8 cellular contexts compared by ENCODE assay signal in genomic region chr15:65981837-65982696, GRCh38.
DNase-seq lines count a peak whose midpoint lies in the region; ATAC-seq, FAIRE-seq and TF ChIP-seq lines count a peak whose summit lies in the region.

No MANE protein-coding gene starts in this region.

- H3K4me3 ChIP-seq in HEK293 (ENCODE audit: low read depth, low read length): peak overlapping the region; percentile 43
- peak overlapping the region; percentile 37 to 61 (median 59); a peak in 4 of 6 replicates for H3K4me3 ChIP-seq in HepG2 (replicated peaks in 1 of 3; ENCODE audit: insufficient read depth in 1 of 3, low read depth in 2 of 3, low read length in 3 of 3)

- H3K27me3 ChIP-seq in HepG2 (ENCODE audit: control insufficient read depth in 1 of 2, insufficient read depth in 2 of 2, low read length in 2 of 2): peaks cover 6 to 22% of the 10 kb centered on the region in 2 experiments; a peak in 4 of 5 replicates

- H3K9ac ChIP-seq in HepG2 (ENCODE audit: insufficient read depth, low read depth, low read length): no peak overlapping the region

- no peaks in the 10 kb centered on the region for H3K9me3 Mint-ChIP-seq in activated naive CD8-positive, alpha-beta T cell treated with anti-CD3 and anti-CD28 coated beads for 36 hours

- no peak overlapping the region for H3K27ac Mint-ChIP-seq in activated naive CD8-positive, alpha-beta T cell treated with anti-CD3 and anti-CD28 coated beads for 36 hours

- no peak for FAIRE-seq in HepG2 (lab: Jason Lieb, UNC)

- POLR2A ChIA-PET in HEK293 (lab: Yijun Ruan, JAX): interaction anchor here (0.5 to 1.0 kb wide), 3 partner anchors 8 to 353 kb away, joined by 3 to 5 read pairs (median 3); partner anchors contain the start of gene RAB11A
- POLR2A ChIA-PET in HepG2 (lab: Yijun Ruan, JAX): no interaction called here

- in situ Hi-C loops in HepG2 (cut with HindIII; ENCODE audit: extremely low pct_ligation_motif_present, low pct_unique_long_range_greater_than_20kb): no loop called here

- peak; percentile 60 for TF ChIP-seq RAD21 in HepG2 (CRISPR knock-in tag; IDR thresholded peaks at IDR 0.05)

- no TSS peak for BruUV-seq in HepG2 (replicated peaks; lab: Mats Ljungman, UMichigan)

- peak; percentile 97 for ATAC-seq in HepG2
- no peak for ATAC-seq in GM19452 (IDR thresholded peaks at IDR 0.05; ENCODE audit: unreplicated experiment)

- TF ChIP-seq CTCF in HEK293 (tag by site-specific recombination; IDR thresholded peaks at IDR 0.05) (peak; percentile 86), HepG2 (CRISPR knock-in tag; IDR thresholded peaks at IDR 0.05) (peak; percentile 56)

- intact Hi-C loops in HepG2 (cut with micrococcal nuclease; ENCODE audit: unreplicated experiment): no loop called here

- H3K4me1 Mint-ChIP-seq in activated naive CD8-positive, alpha-beta T cell treated with anti-CD3 and anti-CD28 coated beads for 36 hours: no peaks in the 10 kb centered on the region

- WGBS in HepG2 (ENCODE audit: low lambda C conversion rate): 26% methylated on average over 10 of the region's 43 CpGs

- DNase-seq in DMS53 (lab: John Stamatoyannopoulos, UW) (peak; percentile 87), SHP77 treated with DMSO at 0.1 percent for 48 hours (lab: John Stamatoyannopoulos, UW) (peak; percentile 80), HepG2 (ENCODE audit: low spot score) (peak; percentile 18), HCEC 1CT (no peak)
- DNase-seq in activated naive CD8-positive, alpha-beta T cell treated with anti-CD3 and anti-CD28 coated beads for 36 hours: peak; percentile 64
- DNase-seq in stimulated activated CD8-positive, alpha-beta memory T cell treated with anti-CD3 and anti-CD28 coated beads, Interleukin-2, amount 100 ng/mL, for 1 hour (ENCODE audit: low read depth in 2 of 2): peak; percentile 26 to 60

- H3K36me3 ChIP-seq in HEK293 (ENCODE audit: control insufficient read depth in 2 of 2, insufficient read depth in 1 of 2, low read length in 2 of 2): no peaks in the 10 kb centered on the region
- no peaks in the 10 kb centered on the region for H3K36me3 ChIP-seq in HepG2 (replicated peaks in 1 of 2; ENCODE audit: control insufficient read depth in 1 of 2, insufficient read depth in 2 of 2, low read length in 2 of 2)

- TF ChIP-seq POLR2A in HepG2 (IDR thresholded peaks at IDR 0.05; ENCODE audit: insufficient read depth in 1 of 2, low read depth in 2 of 2, low read length in 2 of 2): no peak

- H3K27me3 Mint-ChIP-seq in activated naive CD8-positive, alpha-beta T cell treated with anti-CD3 and anti-CD28 coated beads for 36 hours: peaks cover 40% of the 10 kb centered on the region

- CTCF ChIA-PET in HEK293 (lab: Yijun Ruan, JAX): interaction anchor here (0.5 to 1.6 kb wide), 14 partner anchors 9 to 662 kb away, joined by 3 to 7 read pairs (median 3); no protein-coding TSS in a partner anchor
- CTCF ChIA-PET in HepG2 (lab: Yijun Ruan, JAX; ENCODE audit: low intra/inter-chr PET ratio, low total read pairs): no interaction called here

- H3K79me2 ChIP-seq in HepG2 (ENCODE audit: insufficient read depth, low read length): no peaks in the 10 kb centered on the region

- TF ChIP-seq EP300 in HepG2 (IDR thresholded peaks at IDR 0.05; ENCODE audit: low read depth in 2 of 2, low read length in 2 of 2) (no peak), HepG2 (CRISPR knock-in tag; IDR thresholded peaks at IDR 0.05; ENCODE audit: borderline replicate concordance) (no peak)

- no peak overlapping the region for H3K27ac ChIP-seq in HEK293 (ENCODE audit: extremely low read depth, low read depth, low read length)
- H3K27ac ChIP-seq in HepG2 (ENCODE audit: extremely low read length, insufficient read depth, low read length): no peak overlapping the region

- no peaks in the 10 kb centered on the region for H3K9me3 ChIP-seq in HEK293 (ENCODE audit: control insufficient read depth, insufficient read depth, low read depth, low read length)
- no peaks in the 10 kb centered on the region for H3K9me3 ChIP-seq in HepG2 (ENCODE audit: low read length)

- no peak overlapping the region for H2AFZ ChIP-seq in HepG2 (ENCODE audit: low read length)

- peak overlapping the region; percentile 67 for H3K4me3 Mint-ChIP-seq in activated naive CD8-positive, alpha-beta T cell treated with anti-CD3 and anti-CD28 coated beads for 36 hours

- no peaks in the 10 kb centered on the region for H3K36me3 Mint-ChIP-seq in activated naive CD8-positive, alpha-beta T cell treated with anti-CD3 and anti-CD28 coated beads for 36 hours

- no peaks in the 10 kb centered on the region for H4K20me1 ChIP-seq in HepG2 (ENCODE audit: insufficient read depth, low read length)

- peak overlapping the region; percentile 72 for H3K4me2 ChIP-seq in HepG2 (ENCODE audit: low read depth, low read length)

- H3K4me1 ChIP-seq in HEK293 (ENCODE audit: control insufficient read depth, insufficient read depth, low read length) (peaks cover 6% of the 10 kb centered on the region), HepG2 (ENCODE audit: insufficient read depth, low read length) (no peaks in the 10 kb centered on the region)

TF ChIP-seq in HEK293, 187 proteins besides CTCF, POLR2A, EP300 and RAD21 (continues in another document):
- no peak for TF ChIP-seq ZNF214 (tag by site-specific recombination; IDR thresholded peaks at IDR 0.05; ENCODE audit: borderline replicate concordance)
- TF ChIP-seq ZBTB8A (tag by site-specific recombination; IDR thresholded peaks at IDR 0.05): peak; percentile 89
- 0 out of 2 replicates have a peak, but pooled peaks have one; percentile 15 for TF ChIP-seq ZNF792 (tag by site-specific recombination; IDR thresholded peaks at IDR 0.05)
- TF ChIP-seq ZNF280D (tag by site-specific recombination; IDR thresholded peaks at IDR 0.05): no peak
- TF ChIP-seq ZNF561 (tag by site-specific recombination; IDR thresholded peaks at IDR 0.05; ENCODE audit: borderline replicate concordance): no peak; the same call in 1 of the 2 replicates

TF ChIP-seq in HepG2, 621 proteins besides CTCF, POLR2A, EP300 and RAD21 (continues in another document):
- TF ChIP-seq KMT2A (CRISPR knock-in tag; IDR thresholded peaks at IDR 0.05) (no peak), HNRNPK (IDR thresholded peaks at IDR 0.05; ENCODE audit: low read depth, low read length, poor library complexity, severe bottlenecking) (peak; percentile 27), RFX1 (IDR thresholded peaks at IDR 0.05) (no peak), ZNF777 (CRISPR knock-in tag; IDR thresholded peaks at IDR 0.05) (peak; percentile 71), FOSL2 (CRISPR knock-in tag; IDR thresholded peaks at IDR 0.05) (peak; percentile 67)
- TF ChIP-seq, protein P1, sequence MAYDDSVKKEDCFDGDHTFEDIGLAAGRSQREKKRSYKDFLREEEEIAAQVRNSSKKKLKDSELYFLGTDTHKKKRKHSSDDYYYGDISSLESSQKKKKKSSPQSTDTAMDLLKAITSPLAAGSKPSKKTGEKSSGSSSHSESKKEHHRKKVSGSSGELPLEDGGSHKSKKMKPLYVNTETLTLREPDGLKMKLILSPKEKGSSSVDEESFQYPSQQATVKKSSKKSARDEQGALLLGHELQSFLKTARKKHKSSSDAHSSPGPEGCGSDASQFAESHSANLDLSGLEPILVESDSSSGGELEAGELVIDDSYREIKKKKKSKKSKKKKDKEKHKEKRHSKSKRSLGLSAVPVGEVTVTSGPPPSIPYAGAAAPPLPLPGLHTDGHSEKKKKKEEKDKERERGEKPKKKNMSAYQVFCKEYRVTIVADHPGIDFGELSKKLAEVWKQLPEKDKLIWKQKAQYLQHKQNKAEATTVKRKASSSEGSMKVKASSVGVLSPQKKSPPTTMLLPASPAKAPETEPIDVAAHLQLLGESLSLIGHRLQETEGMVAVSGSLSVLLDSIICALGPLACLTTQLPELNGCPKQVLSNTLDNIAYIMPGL (CRISPR knock-in tag; IDR thresholded peaks at IDR 0.05; ENCODE audit: borderline replicate concordance in 1 of 2, low read depth in 1 of 2): 0 out of 4 replicates have a peak, but pooled peaks of 1 of the 2 experiments have one; percentile 24
- TF ChIP-seq, protein P2, sequence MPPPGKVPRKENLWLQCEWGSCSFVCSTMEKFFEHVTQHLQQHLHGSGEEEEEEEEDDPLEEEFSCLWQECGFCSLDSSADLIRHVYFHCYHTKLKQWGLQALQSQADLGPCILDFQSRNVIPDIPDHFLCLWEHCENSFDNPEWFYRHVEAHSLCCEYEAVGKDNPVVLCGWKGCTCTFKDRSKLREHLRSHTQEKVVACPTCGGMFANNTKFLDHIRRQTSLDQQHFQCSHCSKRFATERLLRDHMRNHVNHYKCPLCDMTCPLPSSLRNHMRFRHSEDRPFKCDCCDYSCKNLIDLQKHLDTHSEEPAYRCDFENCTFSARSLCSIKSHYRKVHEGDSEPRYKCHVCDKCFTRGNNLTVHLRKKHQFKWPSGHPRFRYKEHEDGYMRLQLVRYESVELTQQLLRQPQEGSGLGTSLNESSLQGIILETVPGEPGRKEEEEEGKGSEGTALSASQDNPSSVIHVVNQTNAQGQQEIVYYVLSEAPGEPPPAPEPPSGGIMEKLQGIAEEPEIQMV (CRISPR knock-in tag; IDR thresholded peaks at IDR 0.05; ENCODE audit: low read depth): no peak
- TF ChIP-seq, protein P3, sequence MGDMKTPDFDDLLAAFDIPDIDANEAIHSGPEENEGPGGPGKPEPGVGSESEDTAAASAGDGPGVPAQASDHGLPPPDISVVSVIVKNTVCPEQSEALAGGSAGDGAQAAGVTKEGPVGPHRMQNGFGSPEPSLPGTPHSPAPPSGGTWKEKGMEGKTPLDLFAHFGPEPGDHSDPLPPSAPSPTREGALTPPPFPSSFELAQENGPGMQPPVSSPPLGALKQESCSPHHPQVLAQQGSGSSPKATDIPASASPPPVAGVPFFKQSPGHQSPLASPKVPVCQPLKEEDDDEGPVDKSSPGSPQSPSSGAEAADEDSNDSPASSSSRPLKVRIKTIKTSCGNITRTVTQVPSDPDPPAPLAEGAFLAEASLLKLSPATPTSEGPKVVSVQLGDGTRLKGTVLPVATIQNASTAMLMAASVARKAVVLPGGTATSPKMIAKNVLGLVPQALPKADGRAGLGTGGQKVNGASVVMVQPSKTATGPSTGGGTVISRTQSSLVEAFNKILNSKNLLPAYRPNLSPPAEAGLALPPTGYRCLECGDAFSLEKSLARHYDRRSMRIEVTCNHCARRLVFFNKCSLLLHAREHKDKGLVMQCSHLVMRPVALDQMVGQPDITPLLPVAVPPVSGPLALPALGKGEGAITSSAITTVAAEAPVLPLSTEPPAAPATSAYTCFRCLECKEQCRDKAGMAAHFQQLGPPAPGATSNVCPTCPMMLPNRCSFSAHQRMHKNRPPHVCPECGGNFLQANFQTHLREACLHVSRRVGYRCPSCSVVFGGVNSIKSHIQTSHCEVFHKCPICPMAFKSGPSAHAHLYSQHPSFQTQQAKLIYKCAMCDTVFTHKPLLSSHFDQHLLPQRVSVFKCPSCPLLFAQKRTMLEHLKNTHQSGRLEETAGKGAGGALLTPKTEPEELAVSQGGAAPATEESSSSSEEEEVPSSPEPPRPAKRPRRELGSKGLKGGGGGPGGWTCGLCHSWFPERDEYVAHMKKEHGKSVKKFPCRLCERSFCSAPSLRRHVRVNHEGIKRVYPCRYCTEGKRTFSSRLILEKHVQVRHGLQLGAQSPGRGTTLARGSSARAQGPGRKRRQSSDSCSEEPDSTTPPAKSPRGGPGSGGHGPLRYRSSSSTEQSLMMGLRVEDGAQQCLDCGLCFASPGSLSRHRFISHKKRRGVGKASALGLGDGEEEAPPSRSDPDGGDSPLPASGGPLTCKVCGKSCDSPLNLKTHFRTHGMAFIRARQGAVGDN (CRISPR knock-in tag; IDR thresholded peaks at IDR 0.05): peak; percentile 37; the same call in 1 of the 2 replicates
